8 cellular contexts compared by ENCODE assay signal in genomic region chr17:76501018-76501826, GRCh38. TPM values are rescaled to one million over a fixed set of nuclear protein-coding genes. Genes with fewer than 3 reads are reported as not detected.
A peak's percentile ranks its signal among the peaks of the same experiment; 100 is the strongest.
DNase-seq lines count a peak whose midpoint lies in the region; ATAC-seq, FAIRE-seq and TF ChIP-seq lines count a peak whose summit lies in the region.

Gene RHBDF2, minus strand, starts transcription at chr17:76501423. Its CDS starts 19,899 bp downstream, at chr17:76481524.

- no TSS peak for BruUV-seq in HepG2 (replicated peaks; lab: Mats Ljungman, UMichigan)

- 0% methylated on average over 17 of the region's 72 CpGs for WGBS in HepG2 (ENCODE audit: low lambda C conversion rate)

- H2AFZ ChIP-seq in HepG2 (ENCODE audit: low read length) = peak within 1 kb of the TSS; percentile 2

- peak within 1 kb of the TSS; percentile 91 for H3K9ac ChIP-seq in HepG2 (ENCODE audit: insufficient read depth, low read depth, low read length)

- peak; percentile 59 for TF ChIP-seq RAD21 in HepG2 (CRISPR knock-in tag; IDR thresholded peaks at IDR 0.05)

- H3K27me3 ChIP-seq in HepG2 (ENCODE audit: control insufficient read depth in 1 of 2, insufficient read depth in 2 of 2, low read length in 2 of 2) = no peaks in the 10 kb centered on the region; a peak in 1 of 5 replicates

- H3K79me2 ChIP-seq in HepG2 (ENCODE audit: insufficient read depth, low read length) = peaks cover 29% of the 10 kb centered on the region

- H3K4me1 ChIP-seq in HepG2 (ENCODE audit: insufficient read depth, low read length) = peaks cover 65% of the 10 kb centered on the region

- POLR2A ChIA-PET in HepG2 (lab: Yijun Ruan, JAX) = interaction anchor here (0.7 to 8.2 kb wide), 30 partner anchors 8 to 170 kb away, joined by 3 to 252 read pairs (median 6); partner anchors contain the start of genes AANAT, PRCD, PRPSAP1 and UBE2O

- H4K20me1 ChIP-seq in HepG2 (ENCODE audit: insufficient read depth, low read length) = peaks cover 12% of the 10 kb centered on the region; the same call in 1 of the 2 replicates

- peak; percentile 66 to 94; a peak in 3 of 4 replicates for TF ChIP-seq POLR2A in HepG2 (IDR thresholded peaks at IDR 0.05; ENCODE audit: insufficient read depth in 1 of 2, low read depth in 2 of 2, low read length in 2 of 2)

- no peak for FAIRE-seq in HepG2 (lab: Jason Lieb, UNC)

- 0 out of 4 replicates have a peak, but pooled peaks of 1 of the 2 experiments have one; percentile 17 for TF ChIP-seq EP300 in HepG2 (IDR thresholded peaks at IDR 0.05; ENCODE audit: low read depth in 2 of 2, low read length in 2 of 2)
- no peak; the same call in 1 of the 2 replicates for TF ChIP-seq EP300 in HepG2 (CRISPR knock-in tag; IDR thresholded peaks at IDR 0.05; ENCODE audit: borderline replicate concordance)

- H3K4me2 ChIP-seq in HepG2 (ENCODE audit: low read depth, low read length) = peak within 1 kb of the TSS; percentile 100

- DNase-seq in AG09309 (ENCODE audit: low read depth) = no peak
- peak; percentile 28 to 87 for DNase-seq in NCI-H526 (lab: John Stamatoyannopoulos, UW)
- DNase-seq in activated CD4-positive, alpha-beta T cell treated with anti-CD3 and anti-CD28 coated beads, Interleukin-2, amount 50 U/mL, for 24 hours (ENCODE audit: low read depth in 1 of 2, low spot score in 1 of 2) = peak; percentile 90 to 98
- DNase-seq in dedifferentiated amniotic fluid mesenchymal stem cell (ENCODE audit: extremely low spot score) = peak; percentile 38
- peak; percentile 79 for DNase-seq in HepG2 (ENCODE audit: low spot score)
- peak; percentile 96 for DNase-seq in stimulated activated CD4-positive, alpha-beta T cell treated with anti-CD3 and anti-CD28 coated beads, Interleukin-4, amount 100 ng/mL, for 1 hour

- H3K36me3 ChIP-seq in HepG2 (replicated peaks in 1 of 2; ENCODE audit: control insufficient read depth in 1 of 2, insufficient read depth in 2 of 2, low read length in 2 of 2) = no peaks in the 10 kb centered on the region

- no peaks in the 10 kb centered on the region for H3K9me3 ChIP-seq in HepG2 (ENCODE audit: low read length)

- CTCF ChIA-PET in HepG2 (lab: Yijun Ruan, JAX; ENCODE audit: low intra/inter-chr PET ratio, low total read pairs) = interaction anchor here (1.0 kb wide), 1 partner anchor 35 kb away, joined by 4 read pairs; no protein-coding TSS in a partner anchor

- TF ChIP-seq CTCF in AG09309 (IDR thresholded peaks at IDR 0.05; ENCODE audit: control insufficient read depth, insufficient read depth, low read depth, low read length, missing control alignments) (no peak), HepG2 (CRISPR knock-in tag; IDR thresholded peaks at IDR 0.05) (no peak; the same call in 1 of the 2 replicates)

- intact Hi-C loops in HepG2 (cut with micrococcal nuclease; ENCODE audit: unreplicated experiment) = loop anchor here (1.0 kb wide), 1 partner anchor 35 kb away; no protein-coding TSS in a partner anchor

- H3K4me3 ChIP-seq in AG09309 (ENCODE audit: control insufficient read depth, low read depth, low read length) = peak within 1 kb of the TSS; percentile 44
- peak within 1 kb of the TSS; percentile 90 to 99 (median 96) for H3K4me3 ChIP-seq in HepG2 (replicated peaks in 1 of 3; ENCODE audit: insufficient read depth in 1 of 3, low read depth in 2 of 3, low read length in 3 of 3)

- peak within 1 kb of the TSS; percentile 64 for H3K27ac ChIP-seq in HepG2 (ENCODE audit: extremely low read length, insufficient read depth, low read length)

- ATAC-seq in GM19025 (IDR thresholded peaks at IDR 0.05; ENCODE audit: low read depth, unreplicated experiment) = peak; percentile 66
- ATAC-seq in HG03342 (IDR thresholded peaks at IDR 0.05; ENCODE audit: unreplicated experiment) = peak; percentile 69
- ATAC-seq in HepG2 = peak; percentile 70

- in situ Hi-C loops in HepG2 (cut with HindIII; ENCODE audit: extremely low pct_ligation_motif_present, low pct_unique_long_range_greater_than_20kb) = no loop called here

TF ChIP-seq in HepG2, 621 proteins besides CTCF, POLR2A, EP300 and RAD21 (continues in another document):
- TF ChIP-seq PRMT3 (CRISPR knock-in tag; IDR thresholded peaks at IDR 0.05; ENCODE audit: borderline replicate concordance, low read depth) (no peak), ZNF639 (CRISPR knock-in tag; conservative IDR thresholded peaks at IDR 0.05) (no peak; the same call in 1 of the 2 replicates), FOXM1 (CRISPR knock-in tag; IDR thresholded peaks at IDR 0.05) (no peak), SIN3A (IDR thresholded peaks at IDR 0.05; ENCODE audit: borderline replicate concordance, low read depth, low read length) (peak; percentile 91; the same call in 1 of the 2 replicates), TMF1 (CRISPR knock-in tag; IDR thresholded peaks at IDR 0.05; ENCODE audit: low read depth) (0 out of 2 replicates have a peak, but pooled peaks have one; percentile 61), ZZZ3 (CRISPR knock-in tag; IDR thresholded peaks at IDR 0.05; ENCODE audit: borderline replicate concordance) (0 out of 2 replicates have a peak, but pooled peaks have one; percentile 2), SKI (IDR thresholded peaks at IDR 0.05; ENCODE audit: partially characterized antibody) (peak; percentile 68), ISX (CRISPR knock-in tag; conservative IDR thresholded peaks at IDR 0.05) (no peak), ETV6 (CRISPR knock-in tag; conservative IDR thresholded peaks at IDR 0.05) (0 out of 2 replicates have a peak, but pooled peaks have one; percentile 41), SUZ12 (IDR thresholded peaks at IDR 0.05; ENCODE audit: low read depth, low read length) (no peak), ZNF777 (CRISPR knock-in tag; IDR thresholded peaks at IDR 0.05) (peak; percentile 77), ZBTB21 (CRISPR knock-in tag; IDR thresholded peaks at IDR 0.05) (no peak), ZNF580 (CRISPR knock-in tag; IDR thresholded peaks at IDR 0.05; ENCODE audit: borderline replicate concordance, low read depth) (0 out of 2 replicates have a peak, but pooled peaks have one; percentile 52), KDM5B (CRISPR knock-in tag; IDR thresholded peaks at IDR 0.05; ENCODE audit: borderline replicate concordance) (peak; percentile 52)
- TF ChIP-seq, protein P1, sequence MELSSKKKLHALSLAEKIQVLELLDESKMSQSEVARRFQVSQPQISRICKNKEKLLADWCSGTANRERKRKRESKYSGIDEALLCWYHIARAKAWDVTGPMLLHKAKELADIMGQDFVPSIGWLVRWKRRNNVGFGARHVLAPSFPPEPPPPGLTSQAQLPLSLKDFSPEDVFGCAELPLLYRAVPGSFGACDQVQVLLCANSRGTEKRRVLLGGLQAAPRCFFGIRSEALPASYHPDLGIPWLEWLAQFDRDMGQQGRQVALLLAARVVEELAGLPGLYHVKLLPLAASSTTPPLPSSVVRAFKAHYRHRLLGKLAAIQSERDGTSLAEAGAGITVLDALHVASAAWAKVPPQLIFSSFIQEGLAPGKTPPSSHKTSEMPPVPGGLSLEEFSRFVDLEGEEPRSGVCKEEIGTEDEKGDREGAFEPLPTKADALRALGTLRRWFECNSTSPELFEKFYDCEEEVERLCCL (CRISPR knock-in tag; IDR thresholded peaks at IDR 0.05; ENCODE audit: borderline replicate concordance) = 0 out of 2 replicates have a peak, but pooled peaks have one; percentile 15

RNA-seq across cellular contexts. Expression of gene RHBDF2, which starts in this region (rescaled TPM):
- 4.2 and 7.8 TPM in 2 replicates for total RNA-seq in HepG2 (2016; rRNA removed; fragmentation: Illumina TruSeq; extraction: Trizol)
- 3.3 and 3.4 TPM in 2 replicates for total RNA-seq in HepG2 (2016; cell fraction: cytosol; rRNA removed; fragmentation: Illumina TruSeq; extraction: Trizol; ENCODE audit: low read depth)
- 2.8 and 8.6 TPM in 2 replicates for total RNA-seq in HepG2 (2016; cell fraction: insoluble cytoplasmic fraction; rRNA removed; fragmentation: Illumina TruSeq; extraction: Trizol)
- total RNA-seq in HepG2 (2016; cell fraction: membrane; rRNA removed; fragmentation: Illumina TruSeq; extraction: Trizol) = 3.2 and 3.5 TPM in 2 replicates
- 10.0 and 14.7 TPM in 2 replicates for total RNA-seq in HepG2 (2016; cell fraction: nucleus; rRNA removed; fragmentation: Illumina TruSeq; extraction: Trizol)
- polyA plus RNA-seq in HepG2 (2011; rRNA removed) = 24.2 and 27.6 TPM in 2 replicates
- polyA plus RNA-seq in HepG2 (2011; cell fraction: cytosol; rRNA removed) = 9.7 and 15.2 TPM in 2 replicates
- 96.1 and 124 TPM in 2 replicates for polyA plus RNA-seq in HepG2 (2011; cell fraction: nucleus; rRNA removed)
- polyA plus RNA-seq in HepG2 (2012) = 17.9 and 27.7 TPM in 2 replicates
- polyA plus RNA-seq in HepG2 (2016; cell fraction: cytosol; fragmentation: Illumina TruSeq; extraction: Trizol; ENCODE audit: low read depth) = 1.2 and 1.5 TPM in 2 replicates
- polyA plus RNA-seq in HepG2 (2016; cell fraction: insoluble cytoplasmic fraction; fragmentation: Illumina TruSeq; extraction: Trizol; ENCODE audit: low read depth) = 3.8 and 4.6 TPM in 2 replicates
- 2.0 and 3.1 TPM in 2 replicates for polyA plus RNA-seq in HepG2 (2016; cell fraction: membrane; fragmentation: Illumina TruSeq; extraction: Trizol; ENCODE audit: low read depth)
- polyA plus RNA-seq in HepG2 (2016; cell fraction: nucleus; fragmentation: Illumina TruSeq; extraction: Trizol; ENCODE audit: insufficient read depth, low read depth) = 23.9 and 27.3 TPM in 2 replicates
- polyA minus RNA-seq in HepG2 (2011; rRNA and poly(A)+ RNA removed; ENCODE audit: low replicate concordance) = 8.1 and 40.4 TPM in 2 replicates
- 12.8 and 13.5 TPM in 2 replicates for polyA minus RNA-seq in HepG2 (2011; cell fraction: cytosol; rRNA and poly(A)+ RNA removed)
- polyA minus RNA-seq in HepG2 (2011; cell fraction: nucleus; rRNA and poly(A)+ RNA removed) = 26.5 and 30.6 TPM in 2 replicates
